ENCODE assay signal across 36 cellular contexts in the genomic region with DNA sequence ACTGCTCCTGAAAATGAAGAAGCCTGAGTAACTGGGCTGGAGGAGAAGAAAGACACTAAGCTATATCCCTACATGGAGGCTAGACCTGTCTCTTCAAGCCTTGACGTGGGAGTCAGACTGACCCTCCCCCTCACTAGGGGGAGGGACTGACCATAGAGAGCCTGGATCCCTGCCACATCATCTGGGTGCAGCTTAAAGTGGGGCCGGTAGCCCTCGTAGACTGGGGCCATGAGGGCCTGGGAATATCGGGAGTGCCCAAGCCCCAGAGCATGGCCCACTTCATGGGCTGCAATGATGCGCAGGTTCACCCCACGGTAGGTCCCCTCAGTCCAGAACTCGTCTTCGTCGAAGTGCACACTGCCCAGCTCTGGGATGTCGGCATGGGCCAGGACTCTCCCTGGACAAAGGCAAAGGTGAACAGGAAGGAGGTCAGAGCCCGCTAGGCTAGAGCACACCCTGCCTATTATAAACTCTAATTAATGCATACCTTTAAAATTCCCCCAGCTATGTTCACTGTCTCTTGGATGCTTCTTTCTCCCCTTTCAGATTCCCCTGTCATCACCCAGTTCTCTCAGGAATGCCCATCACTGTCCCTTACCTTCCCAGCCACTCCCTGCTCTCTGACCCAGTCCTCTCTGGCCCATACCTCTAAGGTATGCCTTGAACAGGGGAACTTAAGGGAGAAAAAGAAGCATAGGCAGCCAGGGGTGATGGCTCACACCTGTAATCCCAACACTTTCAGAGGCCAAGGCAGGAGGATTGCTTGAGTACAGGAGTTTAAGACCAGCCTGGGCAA. TPM values are rescaled to one million over a fixed set of nuclear protein-coding genes. Genes with fewer than 3 reads are reported as not detected.
"Had no signal": no experiment of that assay in that cellular context is flagged by ENCODE, and none has a peak within 500 bp of the region (broad histone marks: within the 10 kb centered on the region; RNA-seq: fewer than 3 reads in every experiment).

No MANE protein-coding gene starts in this region.

- H3K36me3 Mint-ChIP-seq: activated CD8-positive, alpha-beta memory T cell treated with anti-CD3 and anti-CD28 coated beads, Interleukin-2, amount 10 ng/mL, durations not matched to agents 7 days and 5 days; activated naive CD4-positive, alpha-beta T cell treated with anti-CD3 and anti-CD28 coated beads, Interleukin-2, amount 50 U/mL, for 72 hours; brain had no signal

- H3K4me3 Mint-ChIP-seq: activated B cell treated with CpG ODN at 0.5 μM for 24 hours; activated CD4-positive, alpha-beta memory T cell treated with anti-CD3 and anti-CD28 coated beads, Interleukin-2, amount 10 ng/mL, durations not matched to agents 7 days and 5 days; activated CD8-positive, alpha-beta memory T cell treated with anti-CD3 and anti-CD28 coated beads, Interleukin-2, amount 10 ng/mL, durations not matched to agents 7 days and 5 days; activated naive CD4-positive, alpha-beta T cell treated with anti-CD3 and anti-CD28 coated beads for 36 hours; brain had no signal

- H3K27me3 ChIP-seq: adrenal gland, Peyer's patch had no signal

- H3K9me3 Mint-ChIP-seq: activated B cell treated with CpG ODN at 0.5 μM for 24 hours; activated CD4-positive, alpha-beta memory T cell treated with anti-CD3 and anti-CD28 coated beads, Interleukin-2, amount 10 ng/mL, durations not matched to agents 7 days and 5 days; activated naive CD4-positive, alpha-beta T cell treated with anti-CD3 and anti-CD28 coated beads for 36 hours; activated naive CD4-positive, alpha-beta T cell treated with anti-CD3 and anti-CD28 coated beads, Interleukin-2, amount 50 U/mL, for 72 hours had no signal

- H3K27me3 Mint-ChIP-seq: activated CD8-positive, alpha-beta memory T cell treated with anti-CD3 and anti-CD28 coated beads, Interleukin-2, amount 10 ng/mL, durations not matched to agents 7 days and 5 days had no signal

- DNase-seq: activated B cell treated with CpG ODN at 0.5 μM for 24 hours; activated CD4-positive, alpha-beta memory T cell treated with anti-CD3 and anti-CD28 coated beads, Interleukin-2, amount 10 ng/mL, durations not matched to agents 7 days and 5 days; activated CD4-positive, alpha-beta T cell treated with anti-CD3 and anti-CD28 coated beads for 48 hours; activated CD4-positive, CD25-positive, alpha-beta regulatory T cell treated with anti-CD3 and anti-CD28 coated beads, Interleukin-2, amount 50 U/mL, for 72 hours; activated CD8-positive, alpha-beta memory T cell treated with anti-CD3 and anti-CD28 coated beads for 24 hours; activated CD8-positive, alpha-beta memory T cell treated with anti-CD3 and anti-CD28 coated beads, Interleukin-2, amount 10 ng/mL, durations not matched to agents 7 days and 5 days; activated CD8-positive, alpha-beta memory T cell treated with anti-CD3 and anti-CD28 coated beads, Interleukin-2, amount 50 U/mL, for 48 hours; activated gamma-delta T cell treated with Interleukin-2 at 50 U/mL for 16 hours; activated naive CD4-positive, alpha-beta T cell treated with anti-CD3 and anti-CD28 coated beads for 36 hours; activated T-cell treated with anti-CD3 and anti-CD28 coated beads, Interleukin-2, amount 50 U/mL, for 48 hours; adrenal gland; central memory CD4-positive, alpha-beta T cell; IMR-90; Karpas-422; KBM-7; NCI-H1048; NCI-H1105 treated with DMSO at 0.1 percent for 48 hours; NCI-H1436; NCI-H1694; NCI-H1930; NCI-H2081 treated with DMSO at 0.1 percent for 48 hours; NCI-H510A; NCI-H526; NCI-H748 treated with DMSO at 0.1 percent for 48 hours; NK-92 treated with Interleukin-12 subunit alpha and Interleukin-12 subunit beta, amount 100 ng/mL, for 24 hours; OCI-M1; Peyer's patch; RPMI8226; SW 1271; T-helper 1 cell; T-helper 2 cell; T-helper 9 cell had no signal

- FAIRE-seq: bronchial epithelial cell had no signal

- H3K9me3 ChIP-seq: adrenal gland, Peyer's patch had no signal

- H3K27ac ChIP-seq: adrenal gland, Peyer's patch, VCaP had no signal

- H3K36me3 ChIP-seq: adrenal gland, Peyer's patch had no signal

- H3K4me1 Mint-ChIP-seq: activated B cell treated with CpG ODN at 0.5 μM for 24 hours; activated CD4-positive, alpha-beta memory T cell treated with anti-CD3 and anti-CD28 coated beads, Interleukin-2, amount 10 ng/mL, durations not matched to agents 7 days and 5 days had no signal

- H3K4me3 ChIP-seq: adrenal gland, Peyer's patch had no signal

- ATAC-seq: activated CD8-positive, alpha-beta memory T cell treated with anti-CD3 and anti-CD28 coated beads, Interleukin-2, amount 10 ng/mL, durations not matched to agents 7 days and 5 days; activated naive CD4-positive, alpha-beta T cell treated with anti-CD3 and anti-CD28 coated beads, Interleukin-2, amount 50 U/mL, for 72 hours had no signal

- H3K27ac Mint-ChIP-seq: activated B cell treated with CpG ODN at 0.5 μM for 24 hours; activated CD4-positive, alpha-beta memory T cell treated with anti-CD3 and anti-CD28 coated beads, Interleukin-2, amount 10 ng/mL, durations not matched to agents 7 days and 5 days; activated CD8-positive, alpha-beta memory T cell treated with anti-CD3 and anti-CD28 coated beads, Interleukin-2, amount 10 ng/mL, durations not matched to agents 7 days and 5 days; activated naive CD4-positive, alpha-beta T cell treated with anti-CD3 and anti-CD28 coated beads for 36 hours; brain had no signal

- H3K4me1 ChIP-seq: adrenal gland, Peyer's patch had no signal

RNA-seq across cellular contexts. Expression of a gene that starts 3.2 kb away (rescaled TPM):
- total RNA-seq: activated CD4-positive, alpha-beta memory T cell treated with anti-CD3 and anti-CD28 coated beads, Interleukin-2, amount 10 ng/mL, durations not matched to agents 7 days and 5 days; activated CD8-positive, alpha-beta memory T cell treated with anti-CD3 and anti-CD28 coated beads, Interleukin-2, amount 10 ng/mL, durations not matched to agents 7 days and 5 days had no signal
